ENCODE assay signal across 9 cellular contexts in genomic region chr19:1183543-1184172, GRCh38. TPM values are rescaled to one million over a fixed set of nuclear protein-coding genes. Genes with fewer than 3 reads are reported as not detected.
DNase-seq lines count a peak whose midpoint lies in the region; ATAC-seq and TF ChIP-seq lines count a peak whose summit lies in the region.
"Had no signal": no experiment of that assay in that cellular context is flagged by ENCODE, and none has a peak within 500 bp of the region (broad histone marks: within the 10 kb centered on the region; RNA-seq: fewer than 3 reads in every experiment).

No MANE protein-coding gene starts in this region.

- POLR2A ChIA-PET in Panc1 (lab: Charles Lee), result no interaction called here

- intact Hi-C loops in Panc1 (cut with micrococcal nuclease; ENCODE audit: unreplicated experiment), result no loop called here

- H3K27me3 Mint-ChIP-seq in stimulated activated naive CD8-positive, alpha-beta T cell treated with anti-CD3 and anti-CD28 coated beads, Interleukin-15, amount 100 ng/mL, for 72 hours, result peaks cover 19% of the 10 kb centered on the region

- no peak overlapping the region for H3K27ac Mint-ChIP-seq in stimulated activated naive CD8-positive, alpha-beta T cell treated with anti-CD3 and anti-CD28 coated beads, Interleukin-15, amount 100 ng/mL, for 72 hours

- CTCF ChIA-PET in Panc1 (lab: Charles Lee), result interaction anchor here (0.5 kb wide), 1 partner anchor 11 kb away, joined by 6 read pairs; no protein-coding TSS in a partner anchor

- DNase-seq in Panc1 (ENCODE audit: low read depth, low spot score), result no peak
- peak; percentile 85 for DNase-seq in glomerular visceral epithelial cell (ENCODE audit: extremely low spot score)
- no peak for DNase-seq in stimulated activated naive CD8-positive, alpha-beta T cell treated with anti-CD3 and anti-CD28 coated beads, Interleukin-15, amount 100 ng/mL, for 72 hours
- no peak for DNase-seq in effector CD8-positive, alpha-beta T cell (lab: John Stamatoyannopoulos, UW)
- DNase-seq in anterior cingulate cortex (lab: John Stamatoyannopoulos, UW), result no peak

- H3K36me3 ChIP-seq in Panc1 (ENCODE audit: control insufficient read depth, insufficient read depth, low read length), result no peaks in the 10 kb centered on the region

- no peak overlapping the region for H3K4me3 Mint-ChIP-seq in stimulated activated naive CD8-positive, alpha-beta T cell treated with anti-CD3 and anti-CD28 coated beads, Interleukin-15, amount 100 ng/mL, for 72 hours

- BruUV-seq in Panc1 (replicated peaks; lab: Mats Ljungman, UMichigan), result no TSS peak

- H3K4me1 Mint-ChIP-seq in stimulated activated naive CD8-positive, alpha-beta T cell treated with anti-CD3 and anti-CD28 coated beads, Interleukin-15, amount 100 ng/mL, for 72 hours, result peaks cover 21% of the 10 kb centered on the region

- peaks cover 48% of the 10 kb centered on the region for H3K4me1 ChIP-seq in Panc1 (ENCODE audit: control insufficient read depth, insufficient read depth, low read length)

- peak overlapping the region; percentile 72 for H3K27ac ChIP-seq in Panc1 (ENCODE audit: low read length)
- H3K27ac ChIP-seq: parathyroid adenoma had no signal

- in situ Hi-C loops in Panc1 (cut with HindIII; ENCODE audit: low pct_unique_long_range_greater_than_20kb, low sequenced_read_pairs), result no loop called here

- no peak for TF ChIP-seq CTCF in Panc1 (IDR thresholded peaks at IDR 0.05)

- H3K9me3 ChIP-seq in Panc1 (ENCODE audit: control insufficient read depth, insufficient read depth, low read depth, low read length), result no peaks in the 10 kb centered on the region

- ATAC-seq in Panc1 (peak; percentile 90), HG02884 (IDR thresholded peaks at IDR 0.05; ENCODE audit: unreplicated experiment) (no peak), GM18870 (IDR thresholded peaks at IDR 0.05; ENCODE audit: unreplicated experiment) (no peak)
- ATAC-seq in stimulated activated naive CD8-positive, alpha-beta T cell treated with anti-CD3 and anti-CD28 coated beads, Interleukin-15, amount 100 ng/mL, for 72 hours, result peak; percentile 18

- peak; percentile 18 for TF ChIP-seq POLR2A in GM19099 (IDR thresholded peaks at IDR 0.05; ENCODE audit: extremely low read depth, insufficient read length, low read depth)

- no peaks in the 10 kb centered on the region for H3K27me3 ChIP-seq in Panc1 (ENCODE audit: control insufficient read depth, insufficient read depth, low read length)

- no peak overlapping the region for H3K4me3 ChIP-seq in Panc1 (ENCODE audit: low read depth in 2 of 2, low read length in 2 of 2)

- no peaks in the 10 kb centered on the region for H3K9me3 Mint-ChIP-seq in stimulated activated naive CD8-positive, alpha-beta T cell treated with anti-CD3 and anti-CD28 coated beads, Interleukin-15, amount 100 ng/mL, for 72 hours

RNA-seq across cellular contexts. Expression of gene SBNO2, which starts 9.6 kb away (rescaled TPM):
- 101 TPM for total RNA-seq in Panc1 (2021; ENCODE audit: unreplicated experiment)
- 92.5 TPM for polyA plus RNA-seq in Panc1 (2012; ENCODE audit: insufficient read length)

RNA-seq across cellular contexts. Expression of gene STK11, which starts 21.9 kb away (rescaled TPM):
- 116 TPM for total RNA-seq in Panc1 (2021; ENCODE audit: unreplicated experiment)
- 141 TPM for polyA plus RNA-seq in Panc1 (2012; ENCODE audit: insufficient read length)

RNA-seq across cellular contexts. Expression of gene CBARP, which starts 54.1 kb away (rescaled TPM):
- total RNA-seq in Panc1 (2021; ENCODE audit: unreplicated experiment), result 14.5 TPM
- polyA plus RNA-seq in Panc1 (2012; ENCODE audit: insufficient read length), result 16.4 TPM

RNA-seq across cellular contexts. Expression of gene ATP5F1D, which starts 57.9 kb away (rescaled TPM):
- total RNA-seq in Panc1 (2021; ENCODE audit: unreplicated experiment), result 218 TPM
- polyA plus RNA-seq in Panc1 (2012; ENCODE audit: insufficient read length), result 365 TPM

Comparison
In these comparisons a context has a peak if more than half of its experiments do, and no peak if none do; other contexts are left out.
1. ATAC-seq: peak in Panc1 (single experiment) and stimulated activated naive CD8-positive, alpha-beta T cell treated with anti-CD3 and anti-CD28 coated beads, Interleukin-15, amount 100 ng/mL, for 72 hours (single experiment); none in HG02884 (single experiment) and GM18870 (single experiment).